ENCODE assay signal across 8 cellular contexts in genomic region chr22:31247726-31248125, GRCh38. TPM values are rescaled to one million over a fixed set of nuclear protein-coding genes. Genes with fewer than 3 reads are reported as not detected.
DNase-seq lines count a peak whose midpoint lies in the region; ATAC-seq, FAIRE-seq and TF ChIP-seq lines count a peak whose summit lies in the region.

No MANE protein-coding gene starts in this region.

- H3K4me1 ChIP-seq in keratinocyte (ENCODE audit: control insufficient read depth, extremely low read depth, insufficient read depth, low read length) = peaks cover 58% of the 10 kb centered on the region

- peaks cover 0 to 14% of the 10 kb centered on the region in 2 experiments for H3K36me3 ChIP-seq in keratinocyte (ENCODE audit: control insufficient read depth in 2 of 2, extremely low read depth in 1 of 2, insufficient read depth in 2 of 2, low read length in 2 of 2)

- peaks cover 5% of the 10 kb centered on the region for H3K36me3 Mint-ChIP-seq in T-helper 2 cell treated with Interferon-gamma antibody and Interleukin-4, amounts not matched to agents 5 μg/mL and 100 μg/mL, for 36 hours (ENCODE audit: low read depth)
- no peaks in the 10 kb centered on the region for H3K36me3 Mint-ChIP-seq in stimulated activated effector memory CD8-positive, alpha-beta T cell treated with anti-CD3 and anti-CD28 coated beads, Interleukin-12 subunit alpha, Interleukin-12 subunit beta, amount 100 ng/mL, for 72 hours

- peak overlapping the region; percentile 62 for H3K4me2 ChIP-seq in keratinocyte (ENCODE audit: control insufficient read depth, extremely low read depth, insufficient read depth, low read depth, low read length)

- H3K27ac ChIP-seq in keratinocyte (ENCODE audit: control insufficient read depth, insufficient read depth, low read length) = no peak overlapping the region

- no peaks in the 10 kb centered on the region for H3K9me3 Mint-ChIP-seq in T-helper 2 cell treated with Interferon-gamma antibody and Interleukin-4, amounts not matched to agents 5 μg/mL and 100 μg/mL, for 36 hours
- H3K9me3 Mint-ChIP-seq in stimulated activated effector memory CD8-positive, alpha-beta T cell treated with anti-CD3 and anti-CD28 coated beads, Interleukin-12 subunit alpha, Interleukin-12 subunit beta, amount 100 ng/mL, for 72 hours = no peaks in the 10 kb centered on the region

- in situ Hi-C loops in astrocyte of the cerebellum (cut with HindIII; ENCODE audit: low sequenced_read_pairs) = no loop called here

- H3K4me3 ChIP-seq in astrocyte of the cerebellum (ENCODE audit: low read depth, low read length) (peak overlapping the region; percentile 66), keratinocyte (ENCODE audit: control insufficient read depth in 2 of 3, extremely low read depth in 1 of 3, insufficient read depth in 2 of 3, low read depth in 1 of 3, low read length in 3 of 3) (peak overlapping the region in 1 of 3 experiments; percentile 97)

- peak overlapping the region; percentile 21 for H2AFZ ChIP-seq in keratinocyte (ENCODE audit: control insufficient read depth, low read length)

- H3K4me1 Mint-ChIP-seq in T-helper 2 cell treated with Interferon-gamma antibody and Interleukin-4, amounts not matched to agents 5 μg/mL and 100 μg/mL, for 36 hours (ENCODE audit: low read depth) = peaks cover 39% of the 10 kb centered on the region
- H3K4me1 Mint-ChIP-seq in stimulated activated effector memory CD8-positive, alpha-beta T cell treated with anti-CD3 and anti-CD28 coated beads, Interleukin-12 subunit alpha, Interleukin-12 subunit beta, amount 100 ng/mL, for 72 hours = peaks cover 17% of the 10 kb centered on the region

- no peaks in the 10 kb centered on the region for H3K9me1 ChIP-seq in keratinocyte (ENCODE audit: control insufficient read depth, extremely low read depth, insufficient read depth, low read length)

- dilution Hi-C loops in keratinocyte (cut with MboI; ENCODE audit: extremely low pct_ligation_motif_present, low sequenced_read_pairs) = no loop called here

- DNase-seq in T-helper 2 cell treated with Interferon-gamma antibody and Interleukin-4, amounts not matched to agents 5 μg/mL and 100 μg/mL, for 36 hours (ENCODE audit: low spot score) = no peak
- DNase-seq in T-helper 2 cell = no peak
- DNase-seq in astrocyte of the cerebellum (ENCODE audit: low read depth) = no peak
- no peak for DNase-seq in keratinocyte (ENCODE audit: low read depth, low spot score)
- DNase-seq in stimulated activated effector memory CD8-positive, alpha-beta T cell treated with anti-CD3 and anti-CD28 coated beads, Interleukin-12 subunit alpha, Interleukin-12 subunit beta, amount 100 ng/mL, for 72 hours (ENCODE audit: low spot score in 2 of 2) = no peak
- no peak for DNase-seq in cortex of kidney (lab: John Stamatoyannopoulos, UW)

- peak overlapping the region; percentile 39 for H3K27ac Mint-ChIP-seq in T-helper 2 cell treated with Interferon-gamma antibody and Interleukin-4, amounts not matched to agents 5 μg/mL and 100 μg/mL, for 36 hours
- peak overlapping the region; percentile 68 for H3K27ac Mint-ChIP-seq in stimulated activated effector memory CD8-positive, alpha-beta T cell treated with anti-CD3 and anti-CD28 coated beads, Interleukin-12 subunit alpha, Interleukin-12 subunit beta, amount 100 ng/mL, for 72 hours

- H4K20me1 ChIP-seq in keratinocyte (ENCODE audit: control insufficient read depth, extremely low read depth, insufficient read depth, low read length) = no peaks in the 10 kb centered on the region

- no peaks in the 10 kb centered on the region for H3K9me3 ChIP-seq in keratinocyte (ENCODE audit: control insufficient read depth, low read depth, low read length)

- FAIRE-seq in keratinocyte (lab: Jason Lieb, UNC) = no peak

- peak overlapping the region; percentile 80 for H3K4me3 Mint-ChIP-seq in T-helper 2 cell treated with Interferon-gamma antibody and Interleukin-4, amounts not matched to agents 5 μg/mL and 100 μg/mL, for 36 hours
- H3K4me3 Mint-ChIP-seq in stimulated activated effector memory CD8-positive, alpha-beta T cell treated with anti-CD3 and anti-CD28 coated beads, Interleukin-12 subunit alpha, Interleukin-12 subunit beta, amount 100 ng/mL, for 72 hours = peak overlapping the region; percentile 43

- ATAC-seq in stimulated activated effector memory CD8-positive, alpha-beta T cell treated with anti-CD3 and anti-CD28 coated beads, Interleukin-12 subunit alpha, Interleukin-12 subunit beta, amount 100 ng/mL, for 72 hours = peak; percentile 36
- ATAC-seq in GM18511 (IDR thresholded peaks at IDR 0.05; ENCODE audit: unreplicated experiment) (no peak), GM19463 (IDR thresholded peaks at IDR 0.05; ENCODE audit: unreplicated experiment) (no peak)

- peak overlapping the region; percentile 87 for H3K9ac ChIP-seq in keratinocyte (ENCODE audit: control insufficient read depth, extremely low read depth, insufficient read depth, low read length)

- TF ChIP-seq CTCF in astrocyte of the cerebellum (IDR thresholded peaks at IDR 0.05; ENCODE audit: low read depth, low read length, missing control alignments) (no peak), keratinocyte (optimal IDR thresholded peaks at IDR 0.05 in 1 of 3, IDR thresholded peaks at IDR 0.05 in 1 of 3, conservative IDR thresholded peaks at IDR 0.05 in 1 of 3; ENCODE audit: extremely low read depth in 1 of 3, insufficient read depth in 2 of 3, low read length in 3 of 3) (no peak)

- H3K27me3 Mint-ChIP-seq in T-helper 2 cell treated with Interferon-gamma antibody and Interleukin-4, amounts not matched to agents 5 μg/mL and 100 μg/mL, for 36 hours (ENCODE audit: low read depth) = no peaks in the 10 kb centered on the region

- no peaks in the 10 kb centered on the region for H3K27me3 ChIP-seq in keratinocyte (ENCODE audit: control insufficient read depth, extremely low read depth, insufficient read depth, low read length)

- peaks cover 48% of the 10 kb centered on the region for H3K79me2 ChIP-seq in keratinocyte (ENCODE audit: control insufficient read depth, insufficient read depth, low read length)

RNA-seq across cellular contexts. Expression of gene LIMK2, which starts 35.6 kb away (rescaled TPM):
- polyA plus RNA-seq in keratinocyte = 28.8 to 56.3 TPM (median 42.6 TPM) in 3 replicates
- polyA plus RNA-seq in keratinocyte (2011; ENCODE audit: low read depth) = 118 TPM
- 49.1 and 67.7 TPM in 2 replicates for polyA plus RNA-seq in keratinocyte (2011; cell fraction: cytosol; rRNA removed)
- polyA plus RNA-seq in keratinocyte (2011; cell fraction: nucleus; rRNA removed) = 166 and 190 TPM in 2 replicates
- polyA plus RNA-seq in keratinocyte (2012; ENCODE audit: low replicate concordance) = 97.8 and 136 TPM in 2 replicates
- 62.9 to 141 TPM (median 89.5 TPM) in 3 replicates for polyA minus RNA-seq in keratinocyte
- polyA minus RNA-seq in keratinocyte (2011; cell fraction: cytosol; rRNA and poly(A)+ RNA removed) = 27.8 TPM
- polyA minus RNA-seq in keratinocyte (2011; cell fraction: nucleus; rRNA and poly(A)+ RNA removed) = 91.0 and 121 TPM in 2 replicates

RNA-seq across cellular contexts. Expression of gene PIK3IP1, which starts 44.6 kb away (rescaled TPM):
- polyA plus RNA-seq in keratinocyte = 13.3 to 25.6 TPM (median 13.9 TPM) in 3 replicates
- 26.2 TPM for polyA plus RNA-seq in keratinocyte (2011; ENCODE audit: low read depth)
- polyA plus RNA-seq in keratinocyte (2011; cell fraction: cytosol; rRNA removed) = 7.2 and 9.9 TPM in 2 replicates
- polyA plus RNA-seq in keratinocyte (2011; cell fraction: nucleus; rRNA removed) = 33.1 and 36.3 TPM in 2 replicates
- 11.0 and 34.9 TPM in 2 replicates for polyA plus RNA-seq in keratinocyte (2012; ENCODE audit: low replicate concordance)
- polyA minus RNA-seq in keratinocyte = 6.2 to 25.4 TPM (median 10.1 TPM) in 3 replicates
- polyA minus RNA-seq in keratinocyte (2011; cell fraction: cytosol; rRNA and poly(A)+ RNA removed) = 22.3 TPM
- polyA minus RNA-seq in keratinocyte (2011; cell fraction: nucleus; rRNA and poly(A)+ RNA removed) = 37.1 and 42.4 TPM in 2 replicates
